Comparison of ENCODE assay signal across 2 cellular contexts in genomic region chr7:138982204-138982623, GRCh38.
TF ChIP-seq lines count a peak whose summit lies in the region.

No MANE protein-coding gene starts in this region.

TF ChIP-seq in SK-N-SH, 30 proteins besides CTCF, POLR2A, EP300 and RAD21 (continued from another document):
- no peak for TF ChIP-seq SIN3A (IDR thresholded peaks at IDR 0.05; ENCODE audit: borderline replicate concordance, low read depth, low read length)

TF ChIP-seq in SK-N-SH treated with all-trans-retinoic acid at 6 μM for 48 hours, 23 proteins besides CTCF, POLR2A, EP300 and RAD21 (continued from another document):
- no peak for TF ChIP-seq TSHZ2 (CRISPR knock-in tag; IDR thresholded peaks at IDR 0.05)
- no peak for TF ChIP-seq ZFP3 (CRISPR knock-in tag; IDR thresholded peaks at IDR 0.05)
- no peak for TF ChIP-seq ZNF8 (CRISPR knock-in tag; IDR thresholded peaks at IDR 0.05)
- no peak for TF ChIP-seq ZC3H10 (CRISPR knock-in tag; IDR thresholded peaks at IDR 0.05)
- TF ChIP-seq GLIS3 (CRISPR knock-in tag; IDR thresholded peaks at IDR 0.05), result no peak
- no peak for TF ChIP-seq CSRNP3 (CRISPR knock-in tag; IDR thresholded peaks at IDR 0.05)
- TF ChIP-seq ZNF565 (CRISPR knock-in tag; conservative IDR thresholded peaks at IDR 0.05; ENCODE audit: low read depth), result no peak
- no peak for TF ChIP-seq ZNF70 (CRISPR knock-in tag; IDR thresholded peaks at IDR 0.05)
- TF ChIP-seq SNAI2 (CRISPR knock-in tag; IDR thresholded peaks at IDR 0.05), result no peak
- no peak for TF ChIP-seq ESRRG (CRISPR knock-in tag; IDR thresholded peaks at IDR 0.05)
- no peak for TF ChIP-seq ZFP30 (CRISPR knock-in tag; IDR thresholded peaks at IDR 0.05)
- no peak for TF ChIP-seq POU6F1 (CRISPR knock-in tag; IDR thresholded peaks at IDR 0.05; ENCODE audit: borderline replicate concordance, low read depth)
